Comparison of ENCODE assay signal across 23 cellular contexts in genomic region chr4:174494146-174494545, GRCh38. TPM values are rescaled to one million over a fixed set of nuclear protein-coding genes. Genes with fewer than 3 reads are reported as not detected.
"Had no signal": no experiment of that assay in that cellular context is flagged by ENCODE, and none has a peak within 500 bp of the region (broad histone marks: within the 10 kb centered on the region; RNA-seq: fewer than 3 reads in every experiment).

No MANE protein-coding gene starts in this region.

- H3K36me3 Mint-ChIP-seq: memory B cell; naive B cell; natural killer cell treated with Interleukin-12 subunit alpha and Interleukin-12 subunit beta and Interleukin-15 and Interleukin-18, amount 100 ng/mL, for 72 hours; stimulated activated memory B cell treated with anti-CD40 and anti-IgM and Interleukin-4, amounts not matched to agents 10 μg/mL and 1 μg/mL and 100 μg/mL, for 72 hours had no signal

- H3K27ac Mint-ChIP-seq: dendritic cell treated with granulocyte-macrophage colony-stimulating factor and Interleukin-4, amounts not matched to agents 40 ng/mL and 50 ng/mL, for 4 days; endodermal cell; memory B cell; mesothelial cell of epicardium; naive B cell; stimulated activated memory B cell treated with anti-CD40 and anti-IgM and Interleukin-4, amounts not matched to agents 10 μg/mL and 1 μg/mL and 100 μg/mL, for 72 hours had no signal

- H3K27me3 Mint-ChIP-seq: dendritic cell treated with granulocyte-macrophage colony-stimulating factor and Interleukin-4, amounts not matched to agents 40 ng/mL and 50 ng/mL, for 4 days; memory B cell; naive B cell; natural killer cell treated with Interleukin-12 subunit alpha and Interleukin-12 subunit beta and Interleukin-15 and Interleukin-18, amount 100 ng/mL, for 72 hours; stimulated activated memory B cell treated with anti-CD40 and anti-IgM and Interleukin-4, amounts not matched to agents 10 μg/mL and 1 μg/mL and 100 μg/mL, for 72 hours had no signal

- H3K4me1 Mint-ChIP-seq: memory B cell; stimulated activated memory B cell treated with anti-CD40 and anti-IgM and Interleukin-4, amounts not matched to agents 10 μg/mL and 1 μg/mL and 100 μg/mL, for 72 hours had no signal

- DNase-seq: colonic mucosa; effector CD8-positive, alpha-beta T cell; endodermal cell; gastrocnemius medialis; head of caudate nucleus; kidney; mucosa of descending colon; naive B cell; nucleus accumbens; stimulated activated CD4-positive, alpha-beta T cell treated with anti-CD3 and anti-CD28 coated beads, Interleukin-2, amount 100 ng/mL, for 24 hours; stimulated activated CD4-positive, alpha-beta T cell treated with anti-CD3 and anti-CD28 coated beads, Interleukin-4, amount 100 ng/mL, for 24 hours; stomach; thyroid gland had no signal

- H3K9me3 Mint-ChIP-seq: dendritic cell treated with granulocyte-macrophage colony-stimulating factor and Interleukin-4, amounts not matched to agents 40 ng/mL and 50 ng/mL, for 4 days; endodermal cell; memory B cell; mesothelial cell of epicardium; naive B cell; natural killer cell treated with Interleukin-12 subunit alpha and Interleukin-12 subunit beta and Interleukin-15 and Interleukin-18, amount 100 ng/mL, for 72 hours; stimulated activated memory B cell treated with anti-CD40 and anti-IgM and Interleukin-4, amounts not matched to agents 10 μg/mL and 1 μg/mL and 100 μg/mL, for 72 hours had no signal

- H3K4me3 Mint-ChIP-seq: dendritic cell treated with granulocyte-macrophage colony-stimulating factor and Interleukin-4, amounts not matched to agents 40 ng/mL and 50 ng/mL, for 4 days; endodermal cell; memory B cell; mesothelial cell of epicardium; naive B cell; natural killer cell treated with Interleukin-12 subunit alpha and Interleukin-12 subunit beta and Interleukin-15 and Interleukin-18, amount 100 ng/mL, for 72 hours; stimulated activated memory B cell treated with anti-CD40 and anti-IgM and Interleukin-4, amounts not matched to agents 10 μg/mL and 1 μg/mL and 100 μg/mL, for 72 hours had no signal

- ATAC-seq: esophagus mucosa; gastrocnemius medialis; left lobe of liver; mucosa of descending colon; natural killer cell treated with Interleukin-12 subunit alpha and Interleukin-12 subunit beta and Interleukin-15 and Interleukin-18, amount 100 ng/mL, for 72 hours; sciatic nerve; stimulated activated memory B cell treated with anti-CD40 and anti-IgM and Interleukin-4, amounts not matched to agents 10 μg/mL and 1 μg/mL and 100 μg/mL, for 72 hours had no signal

RNA-seq across cellular contexts. Expression of gene HPGD, which starts 28.1 kb away (rescaled TPM):
- total RNA-seq: glomerular endothelial cell, osteocyte had no signal
